In genomic region chr3:172561894-172562664, GRCh38 we compare ENCODE assay signal across 8 cellular contexts.
DNase-seq lines count a peak whose midpoint lies in the region; ATAC-seq and FAIRE-seq lines count a peak whose summit lies in the region.

No MANE protein-coding gene starts in this region.

- peak; percentile 35 for ATAC-seq in GM18511 (IDR thresholded peaks at IDR 0.05; ENCODE audit: unreplicated experiment)

- H3K27me3 ChIP-seq in duodenal mucosa (ENCODE audit: control insufficient read depth in 1 of 2, insufficient read depth in 2 of 2, low read length in 2 of 2) (no peaks in the 10 kb centered on the region), rectal smooth muscle tissue (ENCODE audit: control insufficient read depth, insufficient read depth, low read length) (no peaks in the 10 kb centered on the region)

- DNase-seq in NOMO-1 treated with DMSO at 0.1 percent for 48 hours (lab: John Stamatoyannopoulos, UW; ENCODE audit: unreplicated experiment): peak; percentile 46
- no peak for DNase-seq in Ammon's horn (ENCODE audit: low spot score)
- DNase-seq in HuH-7 (ENCODE audit: low spot score): no peak
- no peak for DNase-seq in urothelium cell line (ENCODE audit: low spot score)
- no peak for DNase-seq in NCI-H524 treated with DMSO at 0.1 percent for 48 hours (lab: John Stamatoyannopoulos, UW)

- H3K4me1 ChIP-seq in duodenal mucosa (ENCODE audit: control insufficient read depth in 1 of 2, insufficient read depth in 2 of 2, low read length in 2 of 2): peaks cover 10 to 26% of the 10 kb centered on the region in 2 donors
- H3K4me1 ChIP-seq in rectal smooth muscle tissue (ENCODE audit: control insufficient read depth, insufficient read depth, low read length): peaks cover 5% of the 10 kb centered on the region

- H3K9me3 ChIP-seq in duodenal mucosa (ENCODE audit: control insufficient read depth in 1 of 2, low read length in 2 of 2): no peaks in the 10 kb centered on the region

- no peak overlapping the region for H3K9ac ChIP-seq in duodenal mucosa (ENCODE audit: low read depth in 1 of 2, low read length in 2 of 2)
- no peak overlapping the region for H3K9ac ChIP-seq in rectal smooth muscle tissue (ENCODE audit: low read length)

- FAIRE-seq in urothelium cell line (lab: Jason Lieb, UNC): no peak

- H3K4me3 ChIP-seq in duodenal mucosa (ENCODE audit: low read depth in 1 of 2, low read length in 2 of 2): peak overlapping the region in 1 of 2 donors; percentile 44
- H3K4me3 ChIP-seq in rectal smooth muscle tissue (ENCODE audit: low read length): no peak overlapping the region

- H3K36me3 ChIP-seq in duodenal mucosa (ENCODE audit: control insufficient read depth in 1 of 2, insufficient read depth in 2 of 2, low read length in 2 of 2) (no peaks in the 10 kb centered on the region), rectal smooth muscle tissue (ENCODE audit: control insufficient read depth, insufficient read depth, low read length) (no peaks in the 10 kb centered on the region)

- peak overlapping the region; percentile 3 for H3K27ac ChIP-seq in duodenal mucosa (ENCODE audit: low read depth, low read length)
- peak overlapping the region; percentile 73 for H3K27ac ChIP-seq in rectal smooth muscle tissue (ENCODE audit: low read depth, low read length)
